Comparison of ENCODE assay signal across 12 cellular contexts in genomic region chr12:57146925-57147640, GRCh38. TPM values are rescaled to one million over a fixed set of nuclear protein-coding genes. Genes with fewer than 3 reads are reported as not detected.
DNase-seq lines count a peak whose midpoint lies in the region; ATAC-seq, FAIRE-seq and TF ChIP-seq lines count a peak whose summit lies in the region.
"Had no signal": no experiment of that assay in that cellular context is flagged by ENCODE, and none has a peak within 500 bp of the region (broad histone marks: within the 10 kb centered on the region; RNA-seq: fewer than 3 reads in every experiment).

LRP1-AS (minus strand) TSS chr12:57147619.

- no peaks in the 10 kb centered on the region for H3K9me3 ChIP-seq in GM23248 (ENCODE audit: low read depth)
- no peaks in the 10 kb centered on the region for H3K9me3 ChIP-seq in adipocyte (ENCODE audit: control insufficient read depth, low read length)
- H3K9me3 ChIP-seq in HepG2 (ENCODE audit: low read length) = no peaks in the 10 kb centered on the region
- H3K9me3 ChIP-seq: BE2C had no signal

- H3K27ac ChIP-seq in GM23248 (peak within 1 kb of the TSS; percentile 98), HepG2 (ENCODE audit: extremely low read length, insufficient read depth, low read length) (peak within 1 kb of the TSS; percentile 92), skin epidermis (peak within 1 kb of the TSS in 20 of 21 experiments; percentile 27 to 85 (median 80))
- H3K27ac ChIP-seq: epithelial cell of prostate had no signal

- no peaks in the 10 kb centered on the region for H3K27me3 ChIP-seq in GM23248 (replicated peaks; ENCODE audit: insufficient read depth)
- H3K27me3 ChIP-seq in adipocyte (replicated peaks; ENCODE audit: control insufficient read depth, insufficient read depth, low read length) = no peaks in the 10 kb centered on the region
- H3K27me3 ChIP-seq in HepG2 (ENCODE audit: control insufficient read depth in 1 of 2, insufficient read depth in 2 of 2, low read length in 2 of 2) = no peaks in the 10 kb centered on the region
- H3K27me3 ChIP-seq: BE2C had no signal

- CTCF ChIA-PET in HepG2 (lab: Yijun Ruan, JAX; ENCODE audit: low intra/inter-chr PET ratio, low total read pairs) = no interaction called here

- intact Hi-C loops in HepG2 (cut with micrococcal nuclease; ENCODE audit: unreplicated experiment) = no loop called here

- H3K4me1 ChIP-seq in GM23248 (ENCODE audit: insufficient read depth) (peaks cover 75% of the 10 kb centered on the region), adipocyte (ENCODE audit: control insufficient read depth, insufficient read depth, low read length) (peaks cover 99% of the 10 kb centered on the region), HepG2 (ENCODE audit: insufficient read depth, low read length) (peaks cover 90% of the 10 kb centered on the region)

- H2AFZ ChIP-seq in GM23248 (no peak within 1 kb of the TSS), HepG2 (ENCODE audit: low read length) (no peak within 1 kb of the TSS)

- H4K20me1 ChIP-seq in GM23248 (ENCODE audit: insufficient read depth) = no peaks in the 10 kb centered on the region
- no peaks in the 10 kb centered on the region for H4K20me1 ChIP-seq in HepG2 (ENCODE audit: insufficient read depth, low read length)

- no peak for TF ChIP-seq RAD21 in HepG2 (CRISPR knock-in tag; IDR thresholded peaks at IDR 0.05)

- no peaks in the 10 kb centered on the region for H3K9me2 ChIP-seq in GM23248 (ENCODE audit: insufficient read depth)

- peak in 1 of 2 experiments; percentile 94; a peak in 2 of 4 replicates for TF ChIP-seq EP300 in HepG2 (IDR thresholded peaks at IDR 0.05; ENCODE audit: low read depth in 2 of 2, low read length in 2 of 2)
- peak; percentile 74; the same call in 1 of the 2 replicates for TF ChIP-seq EP300 in HepG2 (CRISPR knock-in tag; IDR thresholded peaks at IDR 0.05; ENCODE audit: borderline replicate concordance)

- no peak for TF ChIP-seq CTCF in HepG2 (CRISPR knock-in tag; IDR thresholded peaks at IDR 0.05)

- no peak for TF ChIP-seq POLR2A in HepG2 (IDR thresholded peaks at IDR 0.05; ENCODE audit: insufficient read depth in 1 of 2, low read depth in 2 of 2, low read length in 2 of 2)
- TF ChIP-seq POLR2A in GM12891 (IDR thresholded peaks at IDR 0.05; ENCODE audit: low read depth, low read length) = no peak

- H3K4me3 ChIP-seq in GM23248 (peak within 1 kb of the TSS; percentile 21; the same call in 1 of the 2 replicates), adipocyte (ENCODE audit: low read length) (peak within 1 kb of the TSS; percentile 53), HepG2 (replicated peaks in 1 of 3; ENCODE audit: insufficient read depth in 1 of 3, low read depth in 2 of 3, low read length in 3 of 3) (peak within 1 kb of the TSS in 1 of 3 experiments; percentile 35; a peak in 1 of 6 replicates), skin epidermis (no peak within 1 kb of the TSS)

- BruUV-seq in HepG2 (replicated peaks; lab: Mats Ljungman, UMichigan) = no TSS peak

- peaks cover 83% of the 10 kb centered on the region for H3K79me2 ChIP-seq in GM23248 (ENCODE audit: insufficient read depth)
- peaks cover 7% of the 10 kb centered on the region for H3K79me2 ChIP-seq in HepG2 (ENCODE audit: insufficient read depth, low read length)

- 21 to 35% methylated on average over 4 of the region's 4 CpGs for WGBS in GM23248 (ENCODE audit: low coverage in 1 of 2, low lambda C conversion rate in 2 of 2, missing lambda C conversion rate in 2 of 2), 2 experiments
- 0% methylated on average over 2 of the region's 4 CpGs for WGBS in HepG2 (ENCODE audit: low lambda C conversion rate)

- H3K9ac ChIP-seq in GM23248 (peak within 1 kb of the TSS; percentile 76), adipocyte (ENCODE audit: low read length) (peak within 1 kb of the TSS; percentile 89), HepG2 (ENCODE audit: insufficient read depth, low read depth, low read length) (peak within 1 kb of the TSS; percentile 37)

- in situ Hi-C loops in GM23248 (cut with MboI) (no loop called here), HepG2 (cut with HindIII; ENCODE audit: extremely low pct_ligation_motif_present, low pct_unique_long_range_greater_than_20kb) (no loop called here)

- no peak for DNase-seq in GM23248
- DNase-seq in adipocyte (ENCODE audit: low read depth) = no peak
- peak; percentile 90 for DNase-seq in HepG2 (ENCODE audit: low spot score)
- no peak for DNase-seq in activated CD4-positive, alpha-beta T cell treated with anti-CD3 and anti-CD28 coated beads, Interleukin-2, amount 50 U/mL, for 4 hours
- DNase-seq in GM12891 (ENCODE audit: insufficient read length, low spot score) = no peak
- DNase-seq: BE2C, NCI-H82 had no signal

- FAIRE-seq in HepG2 (lab: Jason Lieb, UNC) = peak; percentile 95
- no peak for FAIRE-seq in GM12891 (lab: Jason Lieb, UNC)
- FAIRE-seq: H54 had no signal

- ATAC-seq in HepG2 (peak; percentile 60), GM21528 (IDR thresholded peaks at IDR 0.05; ENCODE audit: low FRiP score, unreplicated experiment) (no peak), HG02588 (IDR thresholded peaks at IDR 0.05; ENCODE audit: unreplicated experiment) (no peak)

- POLR2A ChIA-PET in HepG2 (lab: Yijun Ruan, JAX) = interaction anchor here (0.7 to 11.4 kb wide), 7 partner anchors 11 to 78 kb away, joined by 3 to 827 read pairs (median 4); partner anchors contain the start of genes LRP1, NAB2 and STAT6

- H3K4me2 ChIP-seq in GM23248 (ENCODE audit: unreplicated experiment) (peak within 1 kb of the TSS; percentile 66), HepG2 (ENCODE audit: low read depth, low read length) (peak within 1 kb of the TSS; percentile 75)

- H3K36me3 ChIP-seq in GM23248 (ENCODE audit: low read depth) = peaks cover 66% of the 10 kb centered on the region
- peaks cover 77% of the 10 kb centered on the region for H3K36me3 ChIP-seq in adipocyte (ENCODE audit: control insufficient read depth, insufficient read depth, low read length, severe bottlenecking)
- H3K36me3 ChIP-seq in HepG2 (replicated peaks in 1 of 2; ENCODE audit: control insufficient read depth in 1 of 2, insufficient read depth in 2 of 2, low read length in 2 of 2) = peaks cover 25 to 39% of the 10 kb centered on the region in 2 experiments
- H3K36me3 ChIP-seq: BE2C had no signal

- peaks cover 84% of the 10 kb centered on the region for H3F3A ChIP-seq in GM23248 (ENCODE audit: insufficient read depth)

TF ChIP-seq in HepG2, 621 proteins besides CTCF, POLR2A, EP300 and RAD21 (continues in another document):
- TF ChIP-seq ZNF652 (CRISPR knock-in tag; IDR thresholded peaks at IDR 0.05; ENCODE audit: borderline replicate concordance, low read depth) (no peak), ZSCAN5A (CRISPR knock-in tag; IDR thresholded peaks at IDR 0.05; ENCODE audit: borderline replicate concordance) (no peak)

TF ChIP-seq in GM12891, 5 proteins besides CTCF, POLR2A, EP300 and RAD21:
- no peak for TF ChIP-seq POLR2AphosphoS5 (IDR thresholded peaks at IDR 0.05; ENCODE audit: low read depth, low read length)

RNA-seq across cellular contexts. Expression of gene LRP1-AS, which starts in this region (rescaled TPM):
- not detected in 2 replicates for total RNA-seq in GM23248 (2014; rRNA removed; shearing (Covaris generic))
- polyA plus RNA-seq in GM23248 (2016; fragmentation: Nextera tagmentation; extraction: Ambion mirVana) (0.60 TPM in 1 of 2 replicates, not detected in the other), HepG2 (2011; rRNA removed) (0.20 TPM in 1 of 2 replicates, not detected in the other)
- not detected in 2 replicates for total RNA-seq in HepG2 (2016; rRNA removed; fragmentation: Illumina TruSeq; extraction: Trizol)
- not detected in 2 replicates for total RNA-seq in HepG2 (2016; cell fraction: cytosol; rRNA removed; fragmentation: Illumina TruSeq; extraction: Trizol; ENCODE audit: low read depth)
- not detected in 2 replicates for total RNA-seq in HepG2 (2016; cell fraction: insoluble cytoplasmic fraction; rRNA removed; fragmentation: Illumina TruSeq; extraction: Trizol)
- not detected in 2 replicates for total RNA-seq in HepG2 (2016; cell fraction: membrane; rRNA removed; fragmentation: Illumina TruSeq; extraction: Trizol)
- total RNA-seq in HepG2 (2016; cell fraction: nucleus; rRNA removed; fragmentation: Illumina TruSeq; extraction: Trizol) = not detected in 2 replicates
- polyA plus RNA-seq in HepG2 (2011; cell fraction: cytosol; rRNA removed) = not detected in 2 replicates
- not detected in 2 replicates for polyA plus RNA-seq in HepG2 (2011; cell fraction: nucleus; rRNA removed)
- not detected in 2 replicates for polyA plus RNA-seq in HepG2 (2012)
- not detected in 2 replicates for polyA plus RNA-seq in HepG2 (2016; cell fraction: cytosol; fragmentation: Illumina TruSeq; extraction: Trizol; ENCODE audit: low read depth)
- not detected in 2 replicates for polyA plus RNA-seq in HepG2 (2016; cell fraction: insoluble cytoplasmic fraction; fragmentation: Illumina TruSeq; extraction: Trizol; ENCODE audit: low read depth)
- polyA plus RNA-seq in HepG2 (2016; cell fraction: membrane; fragmentation: Illumina TruSeq; extraction: Trizol; ENCODE audit: low read depth) = not detected in 2 replicates
- polyA plus RNA-seq in HepG2 (2016; cell fraction: nucleus; fragmentation: Illumina TruSeq; extraction: Trizol; ENCODE audit: insufficient read depth, low read depth) = not detected in 2 replicates
- polyA minus RNA-seq in HepG2 (2011; rRNA and poly(A)+ RNA removed; ENCODE audit: low replicate concordance) = not detected in 2 replicates
- polyA minus RNA-seq in HepG2 (2011; cell fraction: cytosol; rRNA and poly(A)+ RNA removed) = not detected in 2 replicates
- polyA minus RNA-seq in HepG2 (2011; cell fraction: nucleus; rRNA and poly(A)+ RNA removed) = not detected in 2 replicates
- not detected for polyA plus RNA-seq in GM12891 (2012; ENCODE audit: low read depth, missing spikeins)

Comparison
In these comparisons a context has a peak if more than half of its experiments do, and no peak if none do; other contexts are left out.
1. Peak in DNase-seq, ATAC-seq, H3K27ac ChIP-seq, H3K9ac ChIP-seq and H3K4me2 ChIP-seq in HepG2; RNA of the gene not detected or under 1 TPM.
2. H3K4me3 ChIP-seq: peak in GM23248 (single experiment) and adipocyte (single experiment); none in skin epidermis (0 of 7).
3. H3K9ac ChIP-seq: peak in every context shown above with its lines; median percentile 89 in adipocyte; 76 in GM23248; 37 in HepG2.
4. Peak in every context shown above with its lines, with median percentiles within 50 percentile points of each other: H3K27ac ChIP-seq.